ENCODE assay signal across 8 cellular contexts in the genomic region with DNA sequence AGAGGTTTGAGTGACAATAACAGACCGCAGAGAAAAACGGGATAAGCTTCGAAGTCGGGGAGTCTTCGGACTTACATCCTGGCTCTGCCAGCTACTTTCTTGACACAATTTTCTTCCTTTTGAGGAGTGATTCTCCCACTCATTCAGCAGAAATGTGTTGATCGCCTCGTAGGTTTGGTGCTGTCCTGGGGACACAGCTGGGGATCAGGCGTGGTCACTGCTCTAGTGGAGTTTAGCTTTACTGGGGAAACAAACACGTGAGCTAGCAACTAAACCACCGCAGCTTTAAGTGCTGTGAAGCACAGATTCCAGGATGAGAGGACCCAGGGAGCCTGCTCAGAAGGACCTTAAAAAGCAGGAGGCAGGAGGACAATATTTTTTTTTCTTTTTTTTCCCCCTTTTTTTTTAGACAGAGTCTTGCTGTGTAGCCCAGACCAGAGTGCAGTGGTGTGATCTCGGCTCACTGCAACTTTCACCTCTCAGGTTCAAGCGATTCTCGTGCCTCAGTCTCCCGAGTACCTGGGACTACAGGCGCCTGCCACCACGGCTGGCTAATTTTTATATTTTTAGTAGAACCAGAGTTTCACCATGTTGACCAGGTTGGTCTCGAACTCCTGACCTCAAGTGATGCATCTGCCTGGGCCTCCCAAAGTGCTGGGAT. TPM values are rescaled to one million over a fixed set of nuclear protein-coding genes. Genes with fewer than 3 reads are reported as not detected.
DNase-seq lines count a peak whose midpoint lies in the region; ATAC-seq lines count a peak whose summit lies in the region.

No MANE protein-coding gene starts in this region.

- DNase-seq in HAP-1 (ENCODE audit: low spot score in 2 of 2), result no peak
- peak; percentile 37 for DNase-seq in amniotic epithelial cell (ENCODE audit: low read depth)
- DNase-seq in immature natural killer cell, result no peak
- no peak for DNase-seq in RKO (ENCODE audit: low spot score)

- no peaks in the 10 kb centered on the region for H3K36me3 ChIP-seq in ACC112 (ENCODE audit: insufficient read depth, low read length)
- H3K36me3 ChIP-seq in HAP-1 (replicated peaks), result no peaks in the 10 kb centered on the region; the same call in 1 of the 2 replicates
- peaks cover 5 to 17% of the 10 kb centered on the region in 2 donors for H3K36me3 ChIP-seq in stomach smooth muscle (ENCODE audit: control insufficient read depth in 2 of 2, insufficient read depth in 2 of 2, low read length in 2 of 2)

- peak overlapping the region; percentile 79 for H3K4me3 ChIP-seq in ACC112 (ENCODE audit: low read depth, low read length)
- H3K4me3 ChIP-seq in HAP-1, result peak overlapping the region; percentile 71
- H3K4me3 ChIP-seq in stomach smooth muscle (ENCODE audit: low read length in 2 of 2), result peak overlapping the region; percentile 74 to 78

- peaks cover 4 to 27% (median 10%) of the 10 kb centered on the region in 3 donors for H3K36me3 Mint-ChIP-seq in immature natural killer cell

- H3K79me2 ChIP-seq in ACC112 (ENCODE audit: control insufficient read depth, insufficient read depth, low read length, unreplicated experiment), result no peaks in the 10 kb centered on the region

- H3K9me3 ChIP-seq in HAP-1, result no peaks in the 10 kb centered on the region
- no peaks in the 10 kb centered on the region for H3K9me3 ChIP-seq in stomach smooth muscle (ENCODE audit: control insufficient read depth in 2 of 2, low read length in 2 of 2)

- H3K4me1 ChIP-seq in ACC112 (ENCODE audit: control insufficient read depth, insufficient read depth, low read length, unreplicated experiment) (peaks cover 13% of the 10 kb centered on the region), HAP-1 (peaks cover 10% of the 10 kb centered on the region), stomach smooth muscle (ENCODE audit: control insufficient read depth, insufficient read depth, low read length) (peaks cover 25% of the 10 kb centered on the region)

- H3K27ac ChIP-seq in ACC112 (ENCODE audit: low read depth, low read length) (peak overlapping the region; percentile 33), stomach smooth muscle (ENCODE audit: low read length) (peak overlapping the region; percentile 96)

- peak overlapping the region; percentile 86 for H2AFZ ChIP-seq in ACC112 (ENCODE audit: low read length, unreplicated experiment)

- H3K4me1 Mint-ChIP-seq in immature natural killer cell, result peaks cover 22 to 35% of the 10 kb centered on the region in 2 donors

- in situ Hi-C loops in HAP-1 (cut with MboI; ENCODE audit: low sequenced_read_pairs), result loop anchor here (5.0 to 10.0 kb wide), 2 partner anchors 180 to 232 kb away; no protein-coding TSS in a partner anchor

- H3K9ac ChIP-seq in stomach smooth muscle (ENCODE audit: low read length in 2 of 2), result peak overlapping the region; percentile 81 to 93

- peak overlapping the region; percentile 95 to 100 (median 98) for H3K27ac Mint-ChIP-seq in immature natural killer cell

- H3K27me3 ChIP-seq in ACC112 (ENCODE audit: insufficient read depth, low read length), result no peaks in the 10 kb centered on the region
- H3K27me3 ChIP-seq in HAP-1 (ENCODE audit: low read depth), result no peaks in the 10 kb centered on the region
- no peaks in the 10 kb centered on the region for H3K27me3 ChIP-seq in stomach smooth muscle (ENCODE audit: control insufficient read depth in 1 of 2, insufficient read depth in 2 of 2, low read length in 2 of 2)

- ATAC-seq in GM21528 (IDR thresholded peaks at IDR 0.05; ENCODE audit: low FRiP score, unreplicated experiment), result no peak
- no peak for ATAC-seq in HG03571 (IDR thresholded peaks at IDR 0.05; ENCODE audit: unreplicated experiment)

- no peaks in the 10 kb centered on the region for H3K9me3 Mint-ChIP-seq in immature natural killer cell

- peak overlapping the region; percentile 89 to 99 (median 96) for H3K4me3 Mint-ChIP-seq in immature natural killer cell

- peaks cover 8 to 9% (median 8%) of the 10 kb centered on the region in 3 donors for H3K27me3 Mint-ChIP-seq in immature natural killer cell (ENCODE audit: low read depth in 3 of 3)

RNA-seq across cellular contexts. Expression of a gene that starts 0.9 kb away (rescaled TPM):
- polyA plus RNA-seq in immature natural killer cell, result 10 to 100 TPM; 19.7 to 29.4 (median 21.0) TPM

RNA-seq across cellular contexts. Expression of a gene that starts 49.8 kb away (rescaled TPM):
- polyA plus RNA-seq in immature natural killer cell, result not detected
